In the genomic region with DNA sequence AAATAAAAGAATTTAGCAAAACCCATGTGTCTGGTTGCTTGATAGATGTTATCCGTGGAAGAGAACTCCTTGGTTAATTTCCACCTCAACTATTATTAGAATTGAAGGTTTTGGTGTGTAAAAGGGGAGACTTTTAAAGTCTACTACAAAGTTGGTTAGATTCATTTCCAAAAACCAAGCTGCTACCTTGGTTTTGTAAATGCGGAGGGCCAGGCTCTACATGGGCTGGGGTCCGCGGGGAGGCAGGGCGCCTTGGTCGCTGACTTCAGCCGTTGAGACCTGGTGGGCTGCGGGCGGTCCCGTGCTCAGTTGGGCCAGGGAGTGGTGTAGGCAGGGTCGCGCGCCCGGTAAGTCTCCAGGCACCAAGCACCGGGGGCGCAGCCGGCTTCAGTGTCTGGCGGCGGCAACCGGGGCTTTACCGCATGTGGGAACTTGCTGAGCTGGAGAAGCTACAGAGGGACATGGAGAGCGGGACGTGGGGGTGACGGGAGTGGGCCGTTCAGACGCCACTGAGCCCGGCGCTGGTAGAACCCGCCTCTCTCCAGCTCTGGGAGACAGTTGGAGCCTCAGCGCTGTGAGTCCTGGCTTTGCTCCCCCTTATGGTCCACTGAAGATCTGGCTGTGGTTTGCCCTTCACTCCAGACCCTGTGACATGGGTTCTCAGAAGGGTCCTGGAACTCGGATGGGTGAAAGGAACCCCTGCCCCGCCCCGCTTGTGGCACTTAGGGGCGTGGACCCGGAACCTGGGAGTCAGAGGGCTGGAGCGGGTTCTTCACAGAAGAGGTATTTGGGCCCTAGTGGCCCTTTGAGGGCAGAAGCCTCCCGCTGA, we compare ENCODE assay signal across 16 cellular contexts. TPM values are rescaled to one million over a fixed set of nuclear protein-coding genes. Genes with fewer than 3 reads are reported as not detected.
DNase-seq lines count a peak whose midpoint lies in the region; ATAC-seq, FAIRE-seq and TF ChIP-seq lines count a peak whose summit lies in the region.
"Had no signal": no experiment of that assay in that cellular context is flagged by ENCODE, and none has a peak within 500 bp of the region (broad histone marks: within the 10 kb centered on the region; RNA-seq: fewer than 3 reads in every experiment).

No MANE protein-coding gene starts in this region.

- H3K36me3 Mint-ChIP-seq in GM23338 (ENCODE audit: low read depth): no peaks in the 10 kb centered on the region
- peaks cover 10% of the 10 kb centered on the region for H3K36me3 Mint-ChIP-seq in chondrocyte (ENCODE audit: low read depth)
- H3K36me3 Mint-ChIP-seq in nephron (ENCODE audit: low read depth): peaks cover 65% of the 10 kb centered on the region

- H3K27ac Mint-ChIP-seq in GM23338 (no peak overlapping the region), chondrocyte (ENCODE audit: unreplicated experiment) (peak overlapping the region; percentile 87), nephron (peak overlapping the region; percentile 79 to 96 (median 90))

- H3K4me3 Mint-ChIP-seq in GM23338 (peak overlapping the region; percentile 65), chondrocyte (ENCODE audit: unreplicated experiment) (peak overlapping the region; percentile 22), nephron (peak overlapping the region; percentile 60 to 75 (median 67))

- no peak overlapping the region for H3K27ac ChIP-seq in GM23338 (ENCODE audit: low read depth)

- H3K9me3 Mint-ChIP-seq in GM23338 (no peaks in the 10 kb centered on the region; the same call in 2 of the 3 replicates), chondrocyte (ENCODE audit: low read depth) (peaks cover 2% of the 10 kb centered on the region), nephron (no peaks in the 10 kb centered on the region)

- H3K4me1 Mint-ChIP-seq in GM23338: peaks cover 29% of the 10 kb centered on the region
- peaks cover 56% of the 10 kb centered on the region for H3K4me1 Mint-ChIP-seq in chondrocyte (ENCODE audit: low read depth)
- H3K4me1 Mint-ChIP-seq in nephron: peaks cover 58% of the 10 kb centered on the region

- H3K27me3 ChIP-seq in GM23338 (ENCODE audit: insufficient read depth): peaks cover 100% of the 10 kb centered on the region
- H3K27me3 ChIP-seq in BE2C: no peaks in the 10 kb centered on the region

- H3K4me3 ChIP-seq in GM23338 (peak overlapping the region; percentile 48), BE2C (ENCODE audit: low read depth, low read length) (no peak overlapping the region)

- no peak for TF ChIP-seq POLR2A in GM12892 (IDR thresholded peaks at IDR 0.05; ENCODE audit: low read depth, low read length)

- no peaks in the 10 kb centered on the region for H3K9me2 ChIP-seq in GM23338 (ENCODE audit: insufficient read depth)

- DNase-seq in AG08396 (ENCODE audit: low spot score) (peak; percentile 13), GM23338 (ENCODE audit: low spot score) (peak; percentile 53), chondrocyte (ENCODE audit: low spot score) (no peak), BE2C (no peak), GM12892 (ENCODE audit: insufficient read length) (no peak)
- no peak for DNase-seq in activated CD4-positive, CD25-positive, alpha-beta regulatory T cell (lab: John Stamatoyannopoulos, UW)
- DNase-seq: activated naive CD4-positive, alpha-beta T cell treated with anti-CD3 and anti-CD28 coated beads, Interleukin-2, amount 50 U/mL, for 16 hours; C1 segment of cervical spinal cord; DND-41; Kasumi-1; NCI-H2029 treated with DMSO at 0.1 percent for 48 hours; T1000 had no signal

- 0 out of 2 replicates have a peak overlapping the region, but pooled peaks have one; percentile 43 for H2AFZ ChIP-seq in GM23338

- peaks cover 23% of the 10 kb centered on the region for H3K27me3 Mint-ChIP-seq in GM23338 (ENCODE audit: insufficient read depth, low read depth, poor library complexity)
- H3K27me3 Mint-ChIP-seq in chondrocyte (ENCODE audit: low read depth): no peaks in the 10 kb centered on the region
- peaks cover 61% of the 10 kb centered on the region for H3K27me3 Mint-ChIP-seq in nephron (ENCODE audit: low read depth)

- no peak for FAIRE-seq in GM12892 (lab: Jason Lieb, UNC)
- FAIRE-seq: colon had no signal

- H3K4me1 ChIP-seq in GM23338 (ENCODE audit: insufficient read depth): peaks cover 56% of the 10 kb centered on the region
- H3K4me1 ChIP-seq in BE2C: no peaks in the 10 kb centered on the region

- peak in 1 of 2 experiments; percentile 17; a peak in 1 of 4 replicates for TF ChIP-seq CTCF in GM23338 (conservative IDR thresholded peaks at IDR 0.05; ENCODE audit: low read depth in 2 of 2)
- peak; percentile 45 for TF ChIP-seq CTCF in chondrocyte (IDR thresholded peaks at IDR 0.05)
- TF ChIP-seq CTCF in nephron (IDR thresholded peaks at IDR 0.05; ENCODE audit: unreplicated experiment in 3 of 3): peak in 1 of 3 experiments; percentile 17
- no peak for TF ChIP-seq CTCF in BE2C (IDR thresholded peaks at IDR 0.05; ENCODE audit: low read depth, low read length)

- H3K36me3 ChIP-seq in GM23338 (ENCODE audit: insufficient read depth): no peaks in the 10 kb centered on the region; the same call in 1 of the 2 replicates
- H3K36me3 ChIP-seq in BE2C: peaks cover 14% of the 10 kb centered on the region

- H4K20me1 ChIP-seq in GM23338 (replicated peaks; ENCODE audit: insufficient read depth): peaks cover 56% of the 10 kb centered on the region

- H3K4me2 ChIP-seq in GM23338: peak overlapping the region; percentile 81

- H3K9me3 ChIP-seq in BE2C: no peaks in the 10 kb centered on the region

- H3K79me2 ChIP-seq in GM23338 (replicated peaks; ENCODE audit: insufficient read depth): no peaks in the 10 kb centered on the region

- H3F3A ChIP-seq in GM23338 (replicated peaks; ENCODE audit: low read depth): peaks cover 43% of the 10 kb centered on the region

- ATAC-seq in GM23338 (peak; percentile 24), GM18873 (IDR thresholded peaks at IDR 0.05; ENCODE audit: low FRiP score, unreplicated experiment) (no peak)

TF ChIP-seq in GM23338, 12 proteins besides CTCF, POLR2A, EP300 and RAD21:
- TF ChIP-seq, protein P1, sequence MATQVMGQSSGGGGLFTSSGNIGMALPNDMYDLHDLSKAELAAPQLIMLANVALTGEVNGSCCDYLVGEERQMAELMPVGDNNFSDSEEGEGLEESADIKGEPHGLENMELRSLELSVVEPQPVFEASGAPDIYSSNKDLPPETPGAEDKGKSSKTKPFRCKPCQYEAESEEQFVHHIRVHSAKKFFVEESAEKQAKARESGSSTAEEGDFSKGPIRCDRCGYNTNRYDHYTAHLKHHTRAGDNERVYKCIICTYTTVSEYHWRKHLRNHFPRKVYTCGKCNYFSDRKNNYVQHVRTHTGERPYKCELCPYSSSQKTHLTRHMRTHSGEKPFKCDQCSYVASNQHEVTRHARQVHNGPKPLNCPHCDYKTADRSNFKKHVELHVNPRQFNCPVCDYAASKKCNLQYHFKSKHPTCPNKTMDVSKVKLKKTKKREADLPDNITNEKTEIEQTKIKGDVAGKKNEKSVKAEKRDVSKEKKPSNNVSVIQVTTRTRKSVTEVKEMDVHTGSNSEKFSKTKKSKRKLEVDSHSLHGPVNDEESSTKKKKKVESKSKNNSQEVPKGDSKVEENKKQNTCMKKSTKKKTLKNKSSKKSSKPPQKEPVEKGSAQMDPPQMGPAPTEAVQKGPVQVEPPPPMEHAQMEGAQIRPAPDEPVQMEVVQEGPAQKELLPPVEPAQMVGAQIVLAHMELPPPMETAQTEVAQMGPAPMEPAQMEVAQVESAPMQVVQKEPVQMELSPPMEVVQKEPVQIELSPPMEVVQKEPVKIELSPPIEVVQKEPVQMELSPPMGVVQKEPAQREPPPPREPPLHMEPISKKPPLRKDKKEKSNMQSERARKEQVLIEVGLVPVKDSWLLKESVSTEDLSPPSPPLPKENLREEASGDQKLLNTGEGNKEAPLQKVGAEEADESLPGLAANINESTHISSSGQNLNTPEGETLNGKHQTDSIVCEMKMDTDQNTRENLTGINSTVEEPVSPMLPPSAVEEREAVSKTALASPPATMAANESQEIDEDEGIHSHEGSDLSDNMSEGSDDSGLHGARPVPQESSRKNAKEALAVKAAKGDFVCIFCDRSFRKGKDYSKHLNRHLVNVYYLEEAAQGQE (IDR thresholded peaks at IDR 0.05; ENCODE audit: unreplicated experiment): no peak
- peak; percentile 97 for TF ChIP-seq EZH2phosphoT487 (IDR thresholded peaks at IDR 0.05; ENCODE audit: unreplicated experiment)
- TF ChIP-seq, protein P2, sequence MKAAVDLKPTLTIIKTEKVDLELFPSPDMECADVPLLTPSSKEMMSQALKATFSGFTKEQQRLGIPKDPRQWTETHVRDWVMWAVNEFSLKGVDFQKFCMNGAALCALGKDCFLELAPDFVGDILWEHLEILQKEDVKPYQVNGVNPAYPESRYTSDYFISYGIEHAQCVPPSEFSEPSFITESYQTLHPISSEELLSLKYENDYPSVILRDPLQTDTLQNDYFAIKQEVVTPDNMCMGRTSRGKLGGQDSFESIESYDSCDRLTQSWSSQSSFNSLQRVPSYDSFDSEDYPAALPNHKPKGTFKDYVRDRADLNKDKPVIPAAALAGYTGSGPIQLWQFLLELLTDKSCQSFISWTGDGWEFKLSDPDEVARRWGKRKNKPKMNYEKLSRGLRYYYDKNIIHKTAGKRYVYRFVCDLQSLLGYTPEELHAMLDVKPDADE (IDR thresholded peaks at IDR 0.05): no peak
- no peak for TF ChIP-seq ZNF114 (CRISPR knock-in tag; IDR thresholded peaks at IDR 0.05)
- peak; percentile 86 for TF ChIP-seq EZH2 (IDR thresholded peaks at IDR 0.05; ENCODE audit: low read depth, unreplicated experiment)
- TF ChIP-seq STAT1 (IDR thresholded peaks at IDR 0.05; ENCODE audit: unreplicated experiment): no peak

RNA-seq across cellular contexts. Expression of a gene that starts 11.8 kb away (rescaled TPM):
- total RNA-seq in GM23338 (2014; rRNA removed; shearing (Covaris generic)): not detected in 2 replicates
- not detected in 2 replicates for polyA plus RNA-seq in GM23338 (2016; fragmentation: Nextera tagmentation; extraction: Ambion mirVana)
- total RNA-seq in chondrocyte: 28.7 to 41.9 TPM (median 30.8 TPM) in 3 replicates
- polyA plus RNA-seq in BE2C (2012; ENCODE audit: insufficient read depth, insufficient read length, low read depth): 13.1 TPM
- not detected for polyA plus RNA-seq in GM12892 (2012; ENCODE audit: missing spikeins)

RNA-seq across cellular contexts. Expression of a gene that starts 13.8 kb away (rescaled TPM):
- total RNA-seq in GM23338 (2014; rRNA removed; shearing (Covaris generic)): 0.59 and 3.0 TPM in 2 replicates
- 4.5 and 9.2 TPM in 2 replicates for polyA plus RNA-seq in GM23338 (2016; fragmentation: Nextera tagmentation; extraction: Ambion mirVana)
- 16.2 to 20.0 TPM (median 19.7 TPM) in 3 replicates for total RNA-seq in chondrocyte
- polyA plus RNA-seq in BE2C (2012; ENCODE audit: insufficient read depth, insufficient read length, low read depth): 2.7 TPM
- 1.2 TPM for polyA plus RNA-seq in GM12892 (2012; ENCODE audit: missing spikeins)
- total RNA-seq: mononuclear cell had no signal

Comparison
In these comparisons a context has a peak if more than half of its experiments do, and no peak if none do; other contexts are left out.
1. DNase-seq: peak in AG08396 (single experiment) and GM23338 (single experiment); none in chondrocyte (single experiment), BE2C (single experiment), GM12892 (single experiment) and activated CD4-positive, CD25-positive, alpha-beta regulatory T cell (0 of 4).
2. RNA of a gene that starts 11.8 kb away (total RNA-seq): 28.7 to 41.9 TPM in chondrocyte; not detected in GM23338; every median in the first group is over 10 times any median in the second.
3. Peak in every context shown above with its lines, with median percentiles within 50 percentile points of each other: H3K4me3 Mint-ChIP-seq.